In the genomic region with DNA sequence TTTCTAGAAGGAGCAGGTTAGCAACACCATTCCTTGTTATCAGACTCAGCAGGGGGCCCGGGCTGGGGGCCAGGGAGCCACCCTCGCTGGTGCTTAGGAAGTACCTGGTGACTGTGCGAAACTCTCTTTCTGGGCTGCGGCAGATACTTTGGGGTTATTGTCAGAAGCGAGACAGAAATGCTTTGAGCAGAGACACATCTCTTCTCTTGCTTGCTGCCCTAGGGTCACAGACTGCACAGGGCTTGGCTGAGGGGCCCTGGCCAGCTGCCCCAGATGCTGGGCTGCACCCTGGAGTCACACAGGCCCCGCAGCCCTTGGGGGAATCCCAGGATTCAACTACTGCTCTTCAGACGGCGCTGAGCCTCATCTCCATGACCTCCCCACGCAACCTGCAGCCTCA, we compare ENCODE assay signal across 32 cellular contexts.
"Had no signal": no experiment of that assay in that cellular context is flagged by ENCODE, and none has a peak within 500 bp of the region (broad histone marks: within the 10 kb centered on the region; RNA-seq: fewer than 3 reads in every experiment).

No MANE protein-coding gene starts in this region.

- H3K27ac Mint-ChIP-seq: activated B cell treated with CpG ODN at 0.5 μM for 24 hours; activated CD8-positive, alpha-beta T cell treated with anti-CD3 and anti-CD28 coated beads for 36 hours; activated naive CD4-positive, alpha-beta T cell treated with anti-CD3 and anti-CD28 coated beads for 36 hours; activated naive CD4-positive, alpha-beta T cell treated with anti-CD3 and anti-CD28 coated beads, Interleukin-2, amount 50 U/mL, for 24 hours; activated naive CD8-positive, alpha-beta T cell treated with anti-CD3 and anti-CD28 coated beads for 36 hours; activated T-helper 1 cell treated with anti-CD3 and anti-CD28 coated beads, Interleukin-12 subunit alpha, Interleukin-12 subunit beta, Interleukin-2, Interleukin-4 antibody, amounts not matched to agents 30 ng/mL and 10 ng/mL and 1 ng/mL, durations not matched to agents 14 hours and 24 hours and 36 hours; activated T-helper 2 cell treated with anti-CD3 and anti-CD28 coated beads, Interferon-gamma antibody, Interleukin-2, Interleukin-4, amounts not matched to agents 10 μg/mL and 5 μg/mL and 100 μg/mL, durations not matched to agents 14 hours and 24 hours and 36 hours; dendritic cell treated with granulocyte-macrophage colony-stimulating factor and Interleukin-4, amounts not matched to agents 40 ng/mL and 50 ng/mL, for 4 days; endodermal cell; T-helper 1 cell treated with Interleukin-12 subunit alpha and Interleukin-12 subunit beta and Interleukin-4 antibody, amounts not matched to agents 30 μg/mL and 1 μg/mL, for 36 hours had no signal

- H3K9me3 ChIP-seq: adrenal gland, body of pancreas, gastrocnemius medialis, heart left ventricle had no signal

- H3K4me1 Mint-ChIP-seq: activated naive CD4-positive, alpha-beta T cell treated with anti-CD3 and anti-CD28 coated beads, Interleukin-2, amount 50 U/mL, for 24 hours; activated naive CD8-positive, alpha-beta T cell treated with anti-CD3 and anti-CD28 coated beads for 36 hours; activated naive CD8-positive, alpha-beta T cell treated with anti-CD3 and anti-CD28 coated beads, Interleukin-2, amount 50 U/mL, for 24 hours had no signal

- H3K36me3 ChIP-seq: adrenal gland, gastrocnemius medialis, WERI-Rb-1 had no signal

- H3K9me3 Mint-ChIP-seq: activated CD8-positive, alpha-beta T cell treated with anti-CD3 and anti-CD28 coated beads for 36 hours; activated naive CD4-positive, alpha-beta T cell treated with anti-CD3 and anti-CD28 coated beads for 36 hours; activated naive CD4-positive, alpha-beta T cell treated with anti-CD3 and anti-CD28 coated beads, Interleukin-2, amount 50 U/mL, for 24 hours; activated naive CD8-positive, alpha-beta T cell treated with anti-CD3 and anti-CD28 coated beads for 36 hours; activated naive CD8-positive, alpha-beta T cell treated with anti-CD3 and anti-CD28 coated beads, Interleukin-2, amount 50 U/mL, for 24 hours; activated T-helper 1 cell treated with anti-CD3 and anti-CD28 coated beads, Interleukin-12 subunit alpha, Interleukin-12 subunit beta, Interleukin-2, Interleukin-4 antibody, amounts not matched to agents 30 ng/mL and 10 ng/mL and 1 ng/mL, durations not matched to agents 14 hours and 24 hours and 36 hours; activated T-helper 2 cell treated with anti-CD3 and anti-CD28 coated beads, Interferon-gamma antibody, Interleukin-2, Interleukin-4, amounts not matched to agents 10 μg/mL and 5 μg/mL and 100 μg/mL, durations not matched to agents 14 hours and 24 hours and 36 hours; dendritic cell treated with granulocyte-macrophage colony-stimulating factor and Interleukin-4, amounts not matched to agents 40 ng/mL and 50 ng/mL, for 4 days; endodermal cell; T-helper 1 cell treated with Interleukin-12 subunit alpha and Interleukin-12 subunit beta and Interleukin-4 antibody, amounts not matched to agents 30 μg/mL and 1 μg/mL, for 36 hours had no signal

- H3K27ac ChIP-seq: adrenal gland, body of pancreas, dorsolateral prefrontal cortex, foreskin keratinocyte, gastrocnemius medialis, heart left ventricle, WERI-Rb-1 had no signal

- H3K27me3 ChIP-seq: adrenal gland, body of pancreas, dorsolateral prefrontal cortex, gastrocnemius medialis, heart left ventricle had no signal

- H3K4me3 Mint-ChIP-seq: activated B cell treated with CpG ODN at 0.5 μM for 24 hours; activated CD8-positive, alpha-beta T cell treated with anti-CD3 and anti-CD28 coated beads for 36 hours; activated naive CD4-positive, alpha-beta T cell treated with anti-CD3 and anti-CD28 coated beads for 36 hours; activated naive CD4-positive, alpha-beta T cell treated with anti-CD3 and anti-CD28 coated beads, Interleukin-2, amount 50 U/mL, for 24 hours; activated naive CD8-positive, alpha-beta T cell treated with anti-CD3 and anti-CD28 coated beads for 36 hours; activated naive CD8-positive, alpha-beta T cell treated with anti-CD3 and anti-CD28 coated beads, Interleukin-2, amount 50 U/mL, for 24 hours; activated T-helper 1 cell treated with anti-CD3 and anti-CD28 coated beads, Interleukin-12 subunit alpha, Interleukin-12 subunit beta, Interleukin-2, Interleukin-4 antibody, amounts not matched to agents 30 ng/mL and 10 ng/mL and 1 ng/mL, durations not matched to agents 14 hours and 24 hours and 36 hours; dendritic cell treated with granulocyte-macrophage colony-stimulating factor and Interleukin-4, amounts not matched to agents 40 ng/mL and 50 ng/mL, for 4 days; endodermal cell; T-helper 1 cell treated with Interleukin-12 subunit alpha and Interleukin-12 subunit beta and Interleukin-4 antibody, amounts not matched to agents 30 μg/mL and 1 μg/mL, for 36 hours had no signal

- H3K36me3 Mint-ChIP-seq: activated naive CD4-positive, alpha-beta T cell treated with anti-CD3 and anti-CD28 coated beads, Interleukin-2, amount 50 U/mL, for 24 hours; activated naive CD8-positive, alpha-beta T cell treated with anti-CD3 and anti-CD28 coated beads for 36 hours had no signal

- H3K4me1 ChIP-seq: adrenal gland, body of pancreas, foreskin keratinocyte, gastrocnemius medialis, heart left ventricle had no signal

- ATAC-seq: activated CD4-positive, CD25-positive, alpha-beta regulatory T cell treated with anti-CD3 and anti-CD28 coated beads, Interleukin-2, amount 50 U/mL, for 24 hours; activated CD8-positive, alpha-beta T cell treated with anti-CD3 and anti-CD28 coated beads for 36 hours; activated naive CD8-positive, alpha-beta T cell treated with anti-CD3 and anti-CD28 coated beads, Interleukin-2, amount 50 U/mL, for 24 hours; body of pancreas; esophagus mucosa; foreskin keratinocyte; gastrocnemius medialis had no signal

- H3K4me3 ChIP-seq: adrenal gland, body of pancreas, dorsolateral prefrontal cortex, gastrocnemius medialis, heart left ventricle had no signal

- DNase-seq: activated B cell treated with CpG ODN at 0.5 μM for 24 hours; activated CD4-positive, alpha-beta T cell treated with anti-CD3 and anti-CD28 coated beads for 48 hours; activated CD4-positive, alpha-beta T cell treated with anti-CD3 and anti-CD28 coated beads, Interleukin-2, amount 50 U/mL, for 1 hour; activated CD4-positive, alpha-beta T cell treated with anti-CD3 and anti-CD28 coated beads, Interleukin-2, amount 50 U/mL, for 48 hours; activated CD8-positive, alpha-beta memory T cell treated with anti-CD3 and anti-CD28 coated beads, Interleukin-2, amount 50 U/mL, for 48 hours; activated CD8-positive, alpha-beta T cell treated with anti-CD3 and anti-CD28 coated beads for 36 hours; activated effector memory CD4-positive, alpha-beta T cell treated with anti-CD3 and anti-CD28 coated beads, Interleukin-2, amount 50 U/mL, for 16 hours; activated naive CD4-positive, alpha-beta T cell treated with anti-CD3 and anti-CD28 coated beads for 36 hours; activated naive CD8-positive, alpha-beta T cell treated with anti-CD3 and anti-CD28 coated beads for 36 hours; activated naive CD8-positive, alpha-beta T cell treated with anti-CD3 and anti-CD28 coated beads, Interleukin-2, amount 50 U/mL, for 24 hours; activated T-cell treated with anti-CD3 and anti-CD28 coated beads, Interleukin-2, amount 50 U/mL, for 48 hours; adrenal gland; amygdala; aorta; body of pancreas; caudate nucleus; dorsolateral prefrontal cortex; effector memory CD4-positive, alpha-beta T cell; endodermal cell; foreskin keratinocyte; gastrocnemius medialis; glutamatergic neuron; heart left ventricle; T-helper 9 cell; WERI-Rb-1 had no signal

- H3K27me3 Mint-ChIP-seq: activated B cell treated with CpG ODN at 0.5 μM for 24 hours; activated CD8-positive, alpha-beta T cell treated with anti-CD3 and anti-CD28 coated beads for 36 hours; activated naive CD4-positive, alpha-beta T cell treated with anti-CD3 and anti-CD28 coated beads, Interleukin-2, amount 50 U/mL, for 24 hours; activated naive CD8-positive, alpha-beta T cell treated with anti-CD3 and anti-CD28 coated beads for 36 hours; activated naive CD8-positive, alpha-beta T cell treated with anti-CD3 and anti-CD28 coated beads, Interleukin-2, amount 50 U/mL, for 24 hours; dendritic cell treated with granulocyte-macrophage colony-stimulating factor and Interleukin-4, amounts not matched to agents 40 ng/mL and 50 ng/mL, for 4 days had no signal
